In genomic region chr16:66274335-66275110, GRCh38 we compare ENCODE assay signal across 8 cellular contexts.
DNase-seq lines count a peak whose midpoint lies in the region; ATAC-seq and TF ChIP-seq lines count a peak whose summit lies in the region.

No MANE protein-coding gene starts in this region.

- peaks cover 6% of the 10 kb centered on the region for H3K4me1 Mint-ChIP-seq in T-helper 2 cell treated with Interferon-gamma antibody and Interleukin-4, amounts not matched to agents 5 μg/mL and 100 μg/mL, for 36 hours (ENCODE audit: low read depth)

- H3K27ac Mint-ChIP-seq in T-helper 2 cell treated with Interferon-gamma antibody and Interleukin-4, amounts not matched to agents 5 μg/mL and 100 μg/mL, for 36 hours = no peak overlapping the region

- DNase-seq in DMS53 treated with DMSO at 0.1 percent for 48 hours (lab: John Stamatoyannopoulos, UW; ENCODE audit: unreplicated experiment) (peak; percentile 37), germinal center (ENCODE audit: low spot score) (peak; percentile 37), foreskin melanocyte (no peak), T-helper 9 cell (no peak)
- no peak for DNase-seq in T-helper 2 cell treated with Interferon-gamma antibody and Interleukin-4, amounts not matched to agents 5 μg/mL and 100 μg/mL, for 36 hours (ENCODE audit: low spot score)

- ATAC-seq in HG02885 (IDR thresholded peaks at IDR 0.05; ENCODE audit: poor library complexity, unreplicated experiment) = peak; percentile 60
- peak; percentile 62 for ATAC-seq in SK-N-SH treated with all-trans-retinoic acid at 6 μM for 48 hours
- ATAC-seq in HG02678 (IDR thresholded peaks at IDR 0.05; ENCODE audit: unreplicated experiment) = no peak

- H3K27me3 Mint-ChIP-seq in T-helper 2 cell treated with Interferon-gamma antibody and Interleukin-4, amounts not matched to agents 5 μg/mL and 100 μg/mL, for 36 hours (ENCODE audit: low read depth) = peaks cover 8% of the 10 kb centered on the region

- H3K9me3 Mint-ChIP-seq in T-helper 2 cell treated with Interferon-gamma antibody and Interleukin-4, amounts not matched to agents 5 μg/mL and 100 μg/mL, for 36 hours = peaks cover 4% of the 10 kb centered on the region

- H3K4me3 Mint-ChIP-seq in T-helper 2 cell treated with Interferon-gamma antibody and Interleukin-4, amounts not matched to agents 5 μg/mL and 100 μg/mL, for 36 hours = no peak overlapping the region

- no peaks in the 10 kb centered on the region for H3K36me3 Mint-ChIP-seq in T-helper 2 cell treated with Interferon-gamma antibody and Interleukin-4, amounts not matched to agents 5 μg/mL and 100 μg/mL, for 36 hours (ENCODE audit: low read depth)

TF ChIP-seq in SK-N-SH treated with all-trans-retinoic acid at 6 μM for 48 hours, 23 proteins besides CTCF, POLR2A, EP300 and RAD21:
- TF ChIP-seq ARNTL (CRISPR knock-in tag; IDR thresholded peaks at IDR 0.05; ENCODE audit: borderline replicate concordance, low read depth) = no peak
- TF ChIP-seq BACH2 (CRISPR knock-in tag; IDR thresholded peaks at IDR 0.05; ENCODE audit: borderline replicate concordance) = no peak
- TF ChIP-seq ZC3H10 (CRISPR knock-in tag; IDR thresholded peaks at IDR 0.05) = no peak
- no peak for TF ChIP-seq ZFP3 (CRISPR knock-in tag; IDR thresholded peaks at IDR 0.05)
- TF ChIP-seq RARB (CRISPR knock-in tag; IDR thresholded peaks at IDR 0.05) = no peak

Comparison
In these comparisons a context has a peak if more than half of its experiments do, and no peak if none do; other contexts are left out.
1. DNase-seq: peak in DMS53 treated with DMSO at 0.1 percent for 48 hours (single experiment) and germinal center (single experiment); none in foreskin melanocyte (single experiment), T-helper 2 cell treated with Interferon-gamma antibody and Interleukin-4, amounts not matched to agents 5 μg/mL and 100 μg/mL, for 36 hours (single experiment) and T-helper 9 cell (single experiment).